ENCODE assay signal across 10 cellular contexts in genomic region chr17:63837962-63838585, GRCh38. TPM values are rescaled to one million over a fixed set of nuclear protein-coding genes. Genes with fewer than 3 reads are reported as not detected.
DNase-seq lines count a peak whose midpoint lies in the region; ATAC-seq, FAIRE-seq and TF ChIP-seq lines count a peak whose summit lies in the region.
"Had no signal": no experiment of that assay in that cellular context is flagged by ENCODE, and none has a peak within 500 bp of the region (broad histone marks: within the 10 kb centered on the region; RNA-seq: fewer than 3 reads in every experiment).

No MANE protein-coding gene starts in this region.

- H3K36me3 Mint-ChIP-seq in progenitor cell of endocrine pancreas (ENCODE audit: insufficient read depth), result peaks cover 7% of the 10 kb centered on the region

- intact Hi-C loops in lower leg skin (cut with DNase I; ENCODE audit: low total_unique reads), result no loop called here

- CTCF ChIA-PET in RWPE1 (lab: Yijun Ruan, JAX), result interaction anchor here (1.7 kb wide), 1 partner anchor 11 kb away, joined by 12 read pairs; no protein-coding TSS in a partner anchor

- H3K4me3 Mint-ChIP-seq in progenitor cell of endocrine pancreas (ENCODE audit: low read depth), result no peak overlapping the region

- FAIRE-seq in GM12892 (lab: Jason Lieb, UNC), result no peak

- no peaks in the 10 kb centered on the region for H3K9me3 Mint-ChIP-seq in progenitor cell of endocrine pancreas (ENCODE audit: low read depth)

- ATAC-seq in HG02759 (IDR thresholded peaks at IDR 0.05; ENCODE audit: unreplicated experiment), result no peak
- ATAC-seq in HG03354 (IDR thresholded peaks at IDR 0.05; ENCODE audit: poor library complexity, severe bottlenecking, unreplicated experiment), result no peak
- ATAC-seq: HCT116 had no signal

- no peaks in the 10 kb centered on the region for H3K27me3 ChIP-seq in esophagus (ENCODE audit: control insufficient read depth in 1 of 2, insufficient read depth in 2 of 2, low read length in 2 of 2)

- whole genome bisulfite sequencing in esophagus, 2 donors, result 54 to 76% methylated on average over 5 of the region's 5 CpGs
- 53 to 56% methylated on average over 4 to 5 of the region's 5 CpGs for WGBS in lower leg skin, 2 donors

- H3K9me3 ChIP-seq in esophagus (ENCODE audit: control insufficient read depth in 2 of 2, insufficient read depth in 1 of 2, low read depth in 1 of 2, low read length in 1 of 2), result no peaks in the 10 kb centered on the region

- peaks cover 19% of the 10 kb centered on the region for H3K4me1 Mint-ChIP-seq in progenitor cell of endocrine pancreas (ENCODE audit: low read depth)

- TF ChIP-seq CTCF in C4-2B (conservative IDR thresholded peaks at IDR 0.05), result no peak
- TF ChIP-seq CTCF in RWPE1 (conservative IDR thresholded peaks at IDR 0.05; ENCODE audit: low read depth), result no peak
- no peak for TF ChIP-seq CTCF in progenitor cell of endocrine pancreas (IDR thresholded peaks at IDR 0.05; ENCODE audit: unreplicated experiment)
- no peak for TF ChIP-seq CTCF in lower leg skin (IDR thresholded peaks at IDR 0.05)

- POLR2A ChIA-PET in RWPE1 (lab: Yijun Ruan, JAX; ENCODE audit: low non-redundant PET), result interaction anchor here (0.6 to 1.0 kb wide), 2 partner anchors 10 to 61 kb away, joined by 3 to 5 read pairs; partner anchors contain the start of gene FTSJ3

- H3K36me3 ChIP-seq in esophagus (ENCODE audit: control insufficient read depth in 2 of 2, insufficient read depth in 2 of 2, low read length in 1 of 2), result peaks cover 11 to 29% of the 10 kb centered on the region in 2 donors

- peak overlapping the region; percentile 100 for H3K27ac ChIP-seq in C4-2B
- peak overlapping the region; percentile 93 for H3K27ac ChIP-seq in RWPE1
- H3K27ac ChIP-seq in esophagus (ENCODE audit: low read depth in 2 of 2, low read length in 1 of 2), result peak overlapping the region; percentile 89 to 93

- H3K4me1 ChIP-seq in esophagus (ENCODE audit: control insufficient read depth in 2 of 2, insufficient read depth in 2 of 2, low read length in 1 of 2), result peaks cover 22 to 23% of the 10 kb centered on the region in 2 donors

- TF ChIP-seq POLR2A in GM12892 (IDR thresholded peaks at IDR 0.05; ENCODE audit: low read depth, low read length) (no peak), lower leg skin (IDR thresholded peaks at IDR 0.05) (no peak)

- peak overlapping the region; percentile 71 for H3K27ac Mint-ChIP-seq in progenitor cell of endocrine pancreas

- no peaks in the 10 kb centered on the region for H3K27me3 Mint-ChIP-seq in progenitor cell of endocrine pancreas

- H3K4me3 ChIP-seq in esophagus (ENCODE audit: low read depth in 1 of 2, low read length in 2 of 2) (no peak overlapping the region), lower leg skin (ENCODE audit: low read depth, poor library complexity, severe bottlenecking) (no peak overlapping the region)

- DNase-seq in RWPE1 (ENCODE audit: low spot score) (no peak), progenitor cell of endocrine pancreas (ENCODE audit: low spot score, unreplicated experiment) (no peak), GM12892 (ENCODE audit: insufficient read length) (no peak), lower leg skin (ENCODE audit: low spot score in 2 of 2) (no peak)

RNA-seq across cellular contexts. Expression of gene SMARCD2, which starts 4.4 kb away (rescaled TPM):
- polyA plus RNA-seq in esophagus, result 10 to 100 TPM; 54.4 to 62.4 TPM
- total RNA-seq in progenitor cell of endocrine pancreas (61.6 and 63.8 TPM in 2 replicates), lower leg skin (100 to 1,000 TPM; 235 to 310 (median 272) TPM)
- 47.5 TPM for polyA plus RNA-seq in GM12892 (2012; ENCODE audit: missing spikeins)

RNA-seq across cellular contexts. Expression of gene FTSJ3, which starts 10.6 kb away (rescaled TPM):
- polyA plus RNA-seq in esophagus, result 10 to 100 TPM; 15.1 to 18.5 TPM
- total RNA-seq in progenitor cell of endocrine pancreas (46.5 and 49.0 TPM in 2 replicates), lower leg skin (10 to 100 TPM; 28.4 to 76.8 (median 47.2) TPM)
- 27.1 TPM for polyA plus RNA-seq in GM12892 (2012; ENCODE audit: missing spikeins)

RNA-seq across cellular contexts. Expression of gene PSMC5, which starts 10.8 kb away (rescaled TPM):
- 100 to 1,000 TPM; 137 to 156 TPM for polyA plus RNA-seq in esophagus
- total RNA-seq in progenitor cell of endocrine pancreas (101 and 109 TPM in 2 replicates), lower leg skin (100 to 1,000 TPM in 1 of 4 donors, 10 to 100 TPM in 3; 68.9 to 126 (median 88.7) TPM)
- 119 TPM for polyA plus RNA-seq in GM12892 (2012; ENCODE audit: missing spikeins)

RNA-seq across cellular contexts. Expression of gene CSH2, which starts 35.4 kb away (rescaled TPM):
- not detected for polyA plus RNA-seq in esophagus
- total RNA-seq in progenitor cell of endocrine pancreas (not detected in 2 replicates), lower leg skin (not detected)
- not detected for polyA plus RNA-seq in GM12892 (2012; ENCODE audit: missing spikeins)
- total RNA-seq: NCI-H460 had no signal

RNA-seq across cellular contexts. Expression of gene GH2, which starts 43.7 kb away (rescaled TPM):
- not detected for polyA plus RNA-seq in esophagus
- total RNA-seq in progenitor cell of endocrine pancreas (not detected in 2 replicates), lower leg skin (not detected)
- polyA plus RNA-seq in GM12892 (2012; ENCODE audit: missing spikeins), result not detected
- total RNA-seq: NCI-H460 had no signal
